In the genomic region with DNA sequence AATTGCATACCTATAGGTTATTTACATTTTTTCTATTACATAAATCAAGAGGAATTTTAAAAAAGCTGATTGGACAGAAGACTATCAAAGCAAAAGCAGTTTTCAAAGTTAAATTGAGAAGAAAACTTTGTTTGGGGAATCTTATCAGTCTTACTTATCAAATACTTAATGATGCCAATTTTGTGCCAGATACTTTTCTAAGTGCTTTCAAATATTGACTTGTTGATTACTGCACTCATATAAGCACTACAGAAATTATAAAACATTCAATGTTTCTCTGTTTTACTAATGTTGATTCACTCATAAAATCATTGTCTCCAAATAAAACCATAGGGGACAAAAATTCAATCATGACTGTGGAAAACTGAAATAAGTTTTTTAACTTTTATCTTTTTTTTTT, we compare ENCODE assay signal across 25 cellular contexts.
"Had no signal": no experiment of that assay in that cellular context is flagged by ENCODE, and none has a peak within 500 bp of the region (broad histone marks: within the 10 kb centered on the region; RNA-seq: fewer than 3 reads in every experiment).

No MANE protein-coding gene starts in this region.

- H3K9me3 ChIP-seq: ascending aorta had no signal

- H3K4me3 ChIP-seq: ascending aorta, cardiac muscle cell had no signal

- H3K36me3 ChIP-seq: ascending aorta, cardiac muscle cell had no signal

- H3K4me1 ChIP-seq: ascending aorta had no signal

- H3K27me3 ChIP-seq: ascending aorta, cardiac muscle cell had no signal

- FAIRE-seq: K562, TTC549 had no signal

- DNase-seq: activated CD4-positive, alpha-beta T cell treated with anti-CD3 and anti-CD28 coated beads for 36 hours; activated CD4-positive, alpha-beta T cell treated with anti-CD3 and anti-CD28 coated beads, Interleukin-2, amount 10 ng/mL, durations not matched to agents 7 days and 5 days; activated CD4-positive, alpha-beta T cell treated with anti-CD3 and anti-CD28 coated beads, Interleukin-2, amount 50 U/mL, for 48 hours; activated CD8-positive, alpha-beta T cell treated with anti-CD3 and anti-CD28 coated beads, Interleukin-2, amount 10 ng/mL, durations not matched to agents 7 days and 5 days; activated gamma-delta T cell; activated naive CD4-positive, alpha-beta T cell treated with Interleukin-2 at 50 U/mL for 16 hours; activated naive CD8-positive, alpha-beta T cell treated with anti-CD3 and anti-CD28 coated beads, Interleukin-2, amount 10 ng/mL, durations not matched to agents 7 days and 5 days; activated T-cell treated with anti-CD3 and anti-CD28 coated beads, Interleukin-2, amount 50 U/mL, for 24 hours; amygdala; NCI-H1092 treated with DMSO at 0.1 percent for 48 hours; NCI-H1436; NCI-H1694 treated with DMSO at 0.1 percent for 48 hours; NCI-H2029; NCI-H345; NCI-H524 treated with DMSO at 0.1 percent for 48 hours; NCI-H748 treated with DMSO at 0.1 percent for 48 hours; NK-92 treated with Interleukin-12 subunit alpha and Interleukin-12 subunit beta, amount 100 ng/mL, for 24 hours; OCI-M1; Right ventricle myocardium superior had no signal

- H3K27ac ChIP-seq: ascending aorta, cardiac muscle cell had no signal

- ATAC-seq: activated CD4-positive, alpha-beta T cell treated with anti-CD3 and anti-CD28 coated beads for 36 hours; activated CD4-positive, CD25-positive, alpha-beta regulatory T cell treated with anti-CD3 and anti-CD28 coated beads, Interleukin-2, amount 50 U/mL, for 24 hours; activated CD8-positive, alpha-beta T cell treated with anti-CD3 and anti-CD28 coated beads, Interleukin-2, amount 10 ng/mL, durations not matched to agents 7 days and 5 days; WTC11 had no signal
